7 cellular contexts compared by ENCODE assay signal in the genomic region with DNA sequence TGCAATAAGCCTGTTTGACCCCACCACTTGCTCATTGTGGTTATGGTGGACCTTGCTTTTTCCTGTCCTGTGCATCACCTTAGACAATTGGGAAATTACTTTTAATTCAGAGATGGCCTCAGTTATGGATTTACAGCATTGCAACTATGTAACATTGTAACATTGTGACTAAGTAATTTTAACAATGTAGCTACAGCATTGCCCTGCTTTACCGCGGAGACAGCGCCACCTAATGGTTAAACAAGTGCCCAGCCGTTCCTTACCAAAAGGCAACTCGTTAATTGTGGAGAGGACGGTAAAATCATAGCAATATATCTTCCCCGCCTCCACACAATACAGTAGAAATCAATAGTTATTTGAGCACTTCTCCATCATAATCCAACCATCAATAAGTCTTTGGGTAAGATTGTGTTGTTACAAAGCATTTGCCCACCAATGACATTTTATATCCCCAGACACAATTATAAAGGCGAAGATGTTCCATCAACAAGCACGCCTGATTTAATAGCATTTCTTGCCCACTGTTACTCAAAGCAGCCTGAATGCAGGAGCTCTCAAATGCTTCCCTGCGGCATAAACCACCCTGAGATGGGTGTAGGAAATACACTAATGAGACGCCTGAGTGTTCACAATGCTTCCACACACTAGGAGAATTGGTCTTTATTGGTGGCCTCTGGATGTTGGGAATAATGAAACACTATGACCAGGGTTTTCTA.
A peak's percentile ranks its signal among the peaks of the same experiment; 100 is the strongest.
DNase-seq lines count a peak whose midpoint lies in the region; ATAC-seq and TF ChIP-seq lines count a peak whose summit lies in the region.

No MANE protein-coding gene starts in this region.

- H3K9me3 ChIP-seq in RWPE2 (ENCODE audit: severe bottlenecking): no peaks in the 10 kb centered on the region
- no peaks in the 10 kb centered on the region for H3K9me3 ChIP-seq in heart left ventricle

- H3K4me1 ChIP-seq in RWPE2 (ENCODE audit: insufficient read depth, poor library complexity, severe bottlenecking) (no peaks in the 10 kb centered on the region), heart left ventricle (peaks cover 0 to 7% (median 0%) of the 10 kb centered on the region in 12 donors)

- peak; percentile 65 for ATAC-seq in RWPE2 (ENCODE audit: low read depth)
- ATAC-seq in activated naive CD4-positive, alpha-beta T cell treated with anti-CD3 and anti-CD28 coated beads, Interleukin-2, amount 50 U/mL, for 72 hours: peak; percentile 73 to 74
- peak in 3 of 4 donors; percentile 48 to 68 (median 65) for ATAC-seq in heart left ventricle

- H3K27me3 ChIP-seq in RWPE2 (ENCODE audit: insufficient read depth, poor library complexity, severe bottlenecking) (no peaks in the 10 kb centered on the region), heart left ventricle (no peaks in the 10 kb centered on the region)

- DNase-seq in GM12865 (ENCODE audit: low read depth): peak; percentile 69
- peak; percentile 19 for DNase-seq in HS-27A (ENCODE audit: low read depth)
- no peak for DNase-seq in RWPE2 (ENCODE audit: low spot score)
- peak in 1 of 2 donors; percentile 56 for DNase-seq in activated naive CD4-positive, alpha-beta T cell treated with anti-CD3 and anti-CD28 coated beads, Interleukin-2, amount 50 U/mL, for 72 hours (ENCODE audit: low spot score in 2 of 2)
- peak in 4 of 5 donors; percentile 30 to 64 (median 52) for DNase-seq in heart left ventricle
- DNase-seq in retina: peak; percentile 34
- no peak for DNase-seq in DMS79 treated with DMSO at 0.1 percent for 48 hours (lab: John Stamatoyannopoulos, UW)

- no peaks in the 10 kb centered on the region for H3K36me3 Mint-ChIP-seq in activated naive CD4-positive, alpha-beta T cell treated with anti-CD3 and anti-CD28 coated beads, Interleukin-2, amount 50 U/mL, for 72 hours

- H3K4me3 ChIP-seq in GM12865 (ENCODE audit: low read depth, low read length) (no peak overlapping the region), RWPE2 (ENCODE audit: severe bottlenecking) (no peak overlapping the region), heart left ventricle (no peak overlapping the region)

- TF ChIP-seq POLR2A in heart left ventricle (IDR thresholded peaks at IDR 0.05): no peak

- 34 to 36% (median 35%) methylated on average over 11 of the region's 11 CpGs for WGBS in heart left ventricle, 4 donors

- TF ChIP-seq CTCF in GM12865 (IDR thresholded peaks at IDR 0.05; ENCODE audit: insufficient read depth, low read depth, low read length, missing control alignments) (peak; percentile 84), RWPE2 (IDR thresholded peaks at IDR 0.05; ENCODE audit: poor library complexity, severe bottlenecking) (peak; percentile 91), heart left ventricle (IDR thresholded peaks at IDR 0.05) (peak; percentile 67 to 88 (median 84))

- H3K27ac ChIP-seq in RWPE2 (ENCODE audit: poor library complexity, severe bottlenecking) (no peak overlapping the region), heart left ventricle (no peak overlapping the region)

- intact Hi-C loops in heart left ventricle (cut with DNase I): loop anchor here in 2 of 10 donors (5.0 kb wide), 1 partner anchor 224 kb away; no protein-coding TSS in a partner anchor

- H3K36me3 ChIP-seq in RWPE2 (ENCODE audit: low read depth): no peaks in the 10 kb centered on the region
- H3K36me3 ChIP-seq in heart left ventricle: peaks cover 0 to 15% (median 0%) of the 10 kb centered on the region in 9 donors

- H3K9me3 Mint-ChIP-seq in activated naive CD4-positive, alpha-beta T cell treated with anti-CD3 and anti-CD28 coated beads, Interleukin-2, amount 50 U/mL, for 72 hours: no peaks in the 10 kb centered on the region

- H3K27ac Mint-ChIP-seq in activated naive CD4-positive, alpha-beta T cell treated with anti-CD3 and anti-CD28 coated beads, Interleukin-2, amount 50 U/mL, for 72 hours: no peak overlapping the region

Comparison
In these comparisons a context has a peak if more than half of its experiments do, and no peak if none do; other contexts are left out.
1. DNase-seq: peak in GM12865 (single experiment), HS-27A (single experiment), heart left ventricle (4 of 5) and retina (single experiment); none in RWPE2 (single experiment) and DMS79 treated with DMSO at 0.1 percent for 48 hours (single experiment).
2. Peak in every context shown above with its lines, with median percentiles within 50 percentile points of each other: CTCF ChIP-seq and ATAC-seq.